In the genomic region with DNA sequence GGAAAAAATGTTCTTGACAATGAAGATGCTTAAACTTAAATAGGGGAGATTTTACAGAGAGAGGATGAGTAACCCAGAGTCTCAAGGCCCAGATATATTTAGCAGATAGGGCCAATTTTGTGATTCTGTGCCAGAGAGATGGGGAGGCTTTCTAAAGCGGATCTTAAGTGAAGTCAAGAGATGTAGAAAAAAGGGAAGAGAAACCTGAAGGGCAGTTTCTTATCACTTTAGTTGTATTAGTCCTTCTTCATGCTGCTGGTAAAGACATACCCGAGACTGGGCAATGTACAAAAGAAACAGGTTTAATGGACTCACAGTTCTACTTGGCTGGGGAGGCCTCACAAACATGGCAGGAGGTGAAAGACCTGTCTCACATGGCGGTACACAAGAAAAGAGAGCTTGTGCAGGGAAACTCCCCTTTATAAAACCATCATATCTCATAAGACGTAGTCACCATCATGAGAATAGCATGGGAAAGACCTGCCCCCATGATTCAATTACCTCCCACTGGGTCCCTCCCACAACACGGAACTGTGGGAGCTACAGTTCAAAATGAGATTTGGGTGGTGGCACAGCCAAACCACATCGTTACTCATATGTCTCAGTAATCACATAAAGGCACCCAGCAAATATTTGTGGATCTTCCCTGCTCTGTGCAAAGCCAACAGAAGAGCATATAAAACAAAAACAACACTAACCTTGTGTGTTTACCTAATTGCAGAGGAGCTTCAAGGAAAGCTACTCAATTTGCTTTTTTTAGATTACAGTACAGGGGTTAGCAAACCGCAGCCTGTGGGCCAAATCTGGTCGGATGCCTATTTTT, we compare ENCODE assay signal across 9 cellular contexts.
DNase-seq lines count a peak whose midpoint lies in the region; ATAC-seq and TF ChIP-seq lines count a peak whose summit lies in the region.
"Had no signal": no experiment of that assay in that cellular context is flagged by ENCODE, and none has a peak within 500 bp of the region (broad histone marks: within the 10 kb centered on the region; RNA-seq: fewer than 3 reads in every experiment).

No MANE protein-coding gene starts in this region.

- TF ChIP-seq EP300 in sigmoid colon (IDR thresholded peaks at IDR 0.05), result no peak

- CTCF ChIA-PET in activated CD4-positive, alpha-beta T cell treated with anti-CD3 and anti-CD28 coated beads, Interleukin-2, amount 10 ng/mL, durations not matched to agents 7 days and 5 days (lab: Charles Lee), result no interaction called here

- no peak overlapping the region for H3K27ac Mint-ChIP-seq in activated CD4-positive, alpha-beta T cell treated with anti-CD3 and anti-CD28 coated beads, Interleukin-2, amount 10 ng/mL, durations not matched to agents 7 days and 5 days
- H3K27ac Mint-ChIP-seq: naive thymus-derived CD8-positive, alpha-beta T cell had no signal

- peak; percentile 71 for ATAC-seq in HG02852 (IDR thresholded peaks at IDR 0.05; ENCODE audit: unreplicated experiment)

- H3K9me3 ChIP-seq in sigmoid colon (no peaks in the 10 kb centered on the region), ascending aorta (no peaks in the 10 kb centered on the region)

- no peak overlapping the region for H3K4me3 Mint-ChIP-seq in activated CD4-positive, alpha-beta T cell treated with anti-CD3 and anti-CD28 coated beads, Interleukin-2, amount 10 ng/mL, durations not matched to agents 7 days and 5 days
- H3K4me3 Mint-ChIP-seq: naive thymus-derived CD8-positive, alpha-beta T cell had no signal

- TF ChIP-seq POLR2A in sigmoid colon (IDR thresholded peaks at IDR 0.05), result no peak

- TF ChIP-seq CTCF in sigmoid colon (IDR thresholded peaks at IDR 0.05) (no peak), ascending aorta (IDR thresholded peaks at IDR 0.05) (no peak)

- H3K4me1 ChIP-seq in sigmoid colon (no peaks in the 10 kb centered on the region), ascending aorta (no peaks in the 10 kb centered on the region)

- H3K4me3 ChIP-seq in sigmoid colon (no peak overlapping the region), ascending aorta (no peak overlapping the region)

- H3K9me3 Mint-ChIP-seq in activated CD4-positive, alpha-beta T cell treated with anti-CD3 and anti-CD28 coated beads, Interleukin-2, amount 10 ng/mL, durations not matched to agents 7 days and 5 days, result peaks cover 4% of the 10 kb centered on the region

- 58 to 73% methylated on average over 8 of the region's 8 CpGs for WGBS in sigmoid colon, 2 donors

- no peaks in the 10 kb centered on the region for H3K36me3 Mint-ChIP-seq in activated CD4-positive, alpha-beta T cell treated with anti-CD3 and anti-CD28 coated beads, Interleukin-2, amount 10 ng/mL, durations not matched to agents 7 days and 5 days (ENCODE audit: low read depth)

- peak; percentile 16 to 38 for DNase-seq in activated CD4-positive, alpha-beta T cell treated with anti-CD3 and anti-CD28 coated beads for 24 hours (ENCODE audit: low read depth in 2 of 2)
- no peak for DNase-seq in activated CD4-positive, alpha-beta T cell treated with anti-CD3 and anti-CD28 coated beads, Interleukin-2, amount 10 ng/mL, durations not matched to agents 7 days and 5 days
- peak; percentile 76 for DNase-seq in SIG-M5 (lab: John Stamatoyannopoulos, UW)
- DNase-seq in stimulated activated CD4-positive, alpha-beta T cell treated with anti-CD3 and anti-CD28 coated beads, Interleukin-4, amount 100 ng/mL, for 1 hour, result peak; percentile 33
- no peak for DNase-seq in NCI-H2196 treated with DMSO at 0.1 percent for 48 hours (lab: John Stamatoyannopoulos, UW; ENCODE audit: unreplicated experiment)
- no peak for DNase-seq in sigmoid colon
- no peak for DNase-seq in ascending aorta (ENCODE audit: low spot score in 2 of 2)
- DNase-seq: naive thymus-derived CD8-positive, alpha-beta T cell had no signal

- POLR2A ChIA-PET in activated CD4-positive, alpha-beta T cell treated with anti-CD3 and anti-CD28 coated beads, Interleukin-2, amount 10 ng/mL, durations not matched to agents 7 days and 5 days (lab: Charles Lee), result interaction anchor here (0.6 kb wide), 1 partner anchor 49 kb away, joined by 4 read pairs; no protein-coding TSS in a partner anchor

- H3K27me3 ChIP-seq in sigmoid colon, result no peaks in the 10 kb centered on the region
- no peaks in the 10 kb centered on the region for H3K27me3 ChIP-seq in ascending aorta

- intact Hi-C loops in sigmoid colon (cut with DNase I), result no loop called here
- intact Hi-C loops in ascending aorta (cut with DNase I), result no loop called here

- peaks cover 4% of the 10 kb centered on the region for H3K27me3 Mint-ChIP-seq in activated CD4-positive, alpha-beta T cell treated with anti-CD3 and anti-CD28 coated beads, Interleukin-2, amount 10 ng/mL, durations not matched to agents 7 days and 5 days

- H3K4me1 Mint-ChIP-seq in activated CD4-positive, alpha-beta T cell treated with anti-CD3 and anti-CD28 coated beads, Interleukin-2, amount 10 ng/mL, durations not matched to agents 7 days and 5 days, result no peaks in the 10 kb centered on the region

- H3K27ac ChIP-seq in sigmoid colon (no peak overlapping the region), ascending aorta (no peak overlapping the region)

- H3K36me3 ChIP-seq in sigmoid colon (no peaks in the 10 kb centered on the region), ascending aorta (no peaks in the 10 kb centered on the region)

Comparison
In these comparisons a context has a peak if more than half of its experiments do, and no peak if none do; other contexts are left out.
1. DNase-seq: peak in activated CD4-positive, alpha-beta T cell treated with anti-CD3 and anti-CD28 coated beads for 24 hours (2 of 2), SIG-M5 (single experiment) and stimulated activated CD4-positive, alpha-beta T cell treated with anti-CD3 and anti-CD28 coated beads, Interleukin-4, amount 100 ng/mL, for 1 hour (single experiment); none in activated CD4-positive, alpha-beta T cell treated with anti-CD3 and anti-CD28 coated beads, Interleukin-2, amount 10 ng/mL, durations not matched to agents 7 days and 5 days (single experiment), NCI-H2196 treated with DMSO at 0.1 percent for 48 hours (single experiment), sigmoid colon (single experiment) and ascending aorta (0 of 2).